ENCODE assay signal across 13 cellular contexts in genomic region chr7:95066736-95067530, GRCh38.
DNase-seq lines count a peak whose midpoint lies in the region; ATAC-seq and TF ChIP-seq lines count a peak whose summit lies in the region.
"Had no signal": no experiment of that assay in that cellular context is flagged by ENCODE, and none has a peak within 500 bp of the region (broad histone marks: within the 10 kb centered on the region; RNA-seq: fewer than 3 reads in every experiment).

No MANE protein-coding gene starts in this region.

- TF ChIP-seq CTCF in BJ (IDR thresholded peaks at IDR 0.05; ENCODE audit: insufficient read depth, low read depth, low read length) (no peak), epithelial cell of esophagus (IDR thresholded peaks at IDR 0.05; ENCODE audit: insufficient read depth, low read depth, low read length, missing control alignments) (no peak), GM10266 (IDR thresholded peaks at IDR 0.05; ENCODE audit: control insufficient read depth, insufficient read depth, low read depth, missing control alignments) (no peak), glutamatergic neuron (IDR thresholded peaks at IDR 0.05; ENCODE audit: partially characterized antibody, unreplicated experiment) (no peak)

- H3K27me3 ChIP-seq in BJ (ENCODE audit: control insufficient read depth, insufficient read depth, low read length), result no peaks in the 10 kb centered on the region
- H3K27me3 ChIP-seq: BE2C, vagina had no signal

- no peaks in the 10 kb centered on the region for H3K27me3 Mint-ChIP-seq in glutamatergic neuron (ENCODE audit: unreplicated experiment)

- no peaks in the 10 kb centered on the region for H3K36me3 Mint-ChIP-seq in glutamatergic neuron (ENCODE audit: unreplicated experiment)
- H3K36me3 Mint-ChIP-seq: WTC11 had no signal

- ATAC-seq in GM21447 (IDR thresholded peaks at IDR 0.05; ENCODE audit: unreplicated experiment), result no peak
- ATAC-seq: WTC11 had no signal

- H3K9me3 Mint-ChIP-seq in glutamatergic neuron (ENCODE audit: unreplicated experiment), result no peaks in the 10 kb centered on the region
- H3K9me3 Mint-ChIP-seq: WTC11 had no signal

- POLR2A ChIA-PET in BJ (lab: Charles Lee), result no interaction called here

- no peak overlapping the region for H3K4me3 Mint-ChIP-seq in glutamatergic neuron (ENCODE audit: unreplicated experiment)
- H3K4me3 Mint-ChIP-seq: WTC11 had no signal

- H3K4me3 ChIP-seq in BJ (ENCODE audit: low read depth, low read length) (no peak overlapping the region), epithelial cell of esophagus (ENCODE audit: low read length) (no peak overlapping the region)
- H3K4me3 ChIP-seq: vagina had no signal

- CTCF ChIA-PET in BJ (lab: Yijun Ruan, JAX), result no interaction called here

- H3K27ac Mint-ChIP-seq in glutamatergic neuron (ENCODE audit: unreplicated experiment), result no peak overlapping the region
- H3K27ac Mint-ChIP-seq: WTC11 had no signal

- H3K4me1 Mint-ChIP-seq in glutamatergic neuron (ENCODE audit: low read depth, unreplicated experiment), result no peaks in the 10 kb centered on the region

- H3K36me3 ChIP-seq in BJ (ENCODE audit: control insufficient read depth, insufficient read depth, low read length), result no peaks in the 10 kb centered on the region
- H3K36me3 ChIP-seq: BE2C, vagina had no signal

- DNase-seq in BJ (ENCODE audit: low read depth), result peak; percentile 18
- peak; percentile 53 for DNase-seq in LHCN-M2 (ENCODE audit: low read depth)
- DNase-seq in epithelial cell of esophagus (ENCODE audit: low read depth), result peak; percentile 42
- peak; percentile 59 for DNase-seq in myocyte (ENCODE audit: low read depth)
- no peak for DNase-seq in GM10266 (ENCODE audit: extremely low spot score)
- no peak for DNase-seq in GM19238 (ENCODE audit: insufficient read length, low spot score)
- no peak for DNase-seq in glutamatergic neuron
- DNase-seq: activated T-cell treated with anti-CD3 and anti-CD28 coated beads for 4 hours, BE2C, NCI-H774 had no signal

Comparison
In these comparisons a context has a peak if more than half of its experiments do, and no peak if none do; other contexts are left out.
1. DNase-seq: peak in BJ (single experiment), LHCN-M2 (single experiment), epithelial cell of esophagus (single experiment) and myocyte (single experiment); none in GM10266 (single experiment), GM19238 (single experiment) and glutamatergic neuron (single experiment).